In the genomic region with DNA sequence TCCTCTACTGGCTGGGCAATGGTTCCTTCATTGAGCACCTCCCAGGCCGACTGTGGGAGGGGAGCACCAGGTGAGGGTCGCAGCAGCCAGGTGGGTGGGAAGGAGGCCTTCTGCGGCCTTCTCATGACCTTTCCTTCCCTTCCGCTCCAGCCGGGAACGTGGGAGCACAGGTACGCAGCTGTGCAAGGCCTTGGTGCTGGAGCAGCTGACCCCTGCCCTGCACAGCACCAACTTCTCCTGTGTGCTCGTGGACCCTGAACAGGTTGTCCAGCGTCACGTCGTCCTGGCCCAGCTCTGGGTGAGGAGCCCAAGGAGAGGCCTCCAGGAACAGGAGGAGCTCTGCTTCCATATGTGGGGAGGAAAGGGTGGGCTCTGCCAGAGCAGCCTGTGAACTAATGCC, we compare ENCODE assay signal across 24 cellular contexts. TPM values are rescaled to one million over a fixed set of nuclear protein-coding genes. Genes with fewer than 3 reads are reported as not detected.
A peak's percentile ranks its signal among the peaks of the same experiment; 100 is the strongest.
DNase-seq lines count a peak whose midpoint lies in the region; ATAC-seq, FAIRE-seq and TF ChIP-seq lines count a peak whose summit lies in the region.
"Had no signal": no experiment of that assay in that cellular context is flagged by ENCODE, and none has a peak within 500 bp of the region (broad histone marks: within the 10 kb centered on the region; RNA-seq: fewer than 3 reads in every experiment).

No MANE protein-coding gene starts in this region.

- H3K18ac ChIP-seq in H1 (ENCODE audit: extremely low read depth, low read length): no peak overlapping the region

- no peak overlapping the region for H3K14ac ChIP-seq in H1 (ENCODE audit: insufficient read length)

- TF ChIP-seq CTCF in H1 (IDR thresholded peaks at IDR 0.05; ENCODE audit: control extremely low read depth in 1 of 3, insufficient read depth in 1 of 3, low read depth in 1 of 3, low read length in 3 of 3): no peak
- no peak for TF ChIP-seq CTCF in nephron progenitor cell (IDR thresholded peaks at IDR 0.05)
- TF ChIP-seq CTCF in type B pancreatic cell (conservative IDR thresholded peaks at IDR 0.05): no peak

- no peak for TF ChIP-seq RAD21 in H1 (IDR thresholded peaks at IDR 0.05 in 1 of 2, conservative IDR thresholded peaks at IDR 0.05 in 1 of 2; ENCODE audit: low read depth in 2 of 2, low read length in 2 of 2)

- POLR2A ChIA-PET in H1 (lab: Charles Lee; ENCODE audit: partially characterized antibody): interaction anchor here (0.7 to 1.2 kb wide), 2 partner anchors 13 to 96 kb away, joined by 3 read pairs; no protein-coding TSS in a partner anchor

- no peaks in the 10 kb centered on the region for H3K4me1 ChIP-seq in H1 (replicated peaks in 1 of 4; ENCODE audit: control insufficient read depth in 3 of 4, insufficient read depth in 4 of 4, low read length in 3 of 4)

- CTCF ChIA-PET in H1 (lab: Charles Lee; ENCODE audit: partially characterized antibody): interaction anchor here (0.7 to 3.6 kb wide), 4 partner anchors 11 to 113 kb away, joined by 3 to 18 read pairs (median 4); no protein-coding TSS in a partner anchor

- no peaks in the 10 kb centered on the region for H3K23me2 ChIP-seq in H1 (ENCODE audit: low read depth, low read length)

- H2BK20ac ChIP-seq in H1 (ENCODE audit: low read length): no peak overlapping the region

- no peak for TF ChIP-seq POLR2A in H1 (IDR thresholded peaks at IDR 0.05; ENCODE audit: control extremely low read depth in 1 of 2, low read depth in 2 of 2, low read length in 2 of 2)

- H3K9ac ChIP-seq in H1 (replicated peaks in 1 of 4; ENCODE audit: extremely low read depth in 1 of 4, low read depth in 3 of 4, low read length in 3 of 4): no peak overlapping the region
- H3K9ac ChIP-seq: GM23248 had no signal

- no peak overlapping the region for H3K56ac ChIP-seq in H1 (replicated peaks; ENCODE audit: insufficient read length, low read depth, low read length)

- no peaks in the 10 kb centered on the region for H3K9me3 Mint-ChIP-seq in stimulated activated naive CD8-positive, alpha-beta T cell treated with anti-CD3 and anti-CD28 coated beads, Interleukin-15, amount 100 ng/mL, for 72 hours
- H3K9me3 Mint-ChIP-seq in nephron progenitor cell (no peaks in the 10 kb centered on the region), type B pancreatic cell (no peaks in the 10 kb centered on the region)
- H3K9me3 Mint-ChIP-seq: activated CD4-positive, alpha-beta memory T cell treated with anti-CD3 and anti-CD28 coated beads for 36 hours had no signal

- peaks cover 30% of the 10 kb centered on the region for H3K4me1 Mint-ChIP-seq in stimulated activated naive CD8-positive, alpha-beta T cell treated with anti-CD3 and anti-CD28 coated beads, Interleukin-15, amount 100 ng/mL, for 72 hours
- peaks cover 10% of the 10 kb centered on the region for H3K4me1 Mint-ChIP-seq in nephron progenitor cell
- H3K4me1 Mint-ChIP-seq in type B pancreatic cell (ENCODE audit: unreplicated experiment): peaks cover 15% of the 10 kb centered on the region

- H3K79me1 ChIP-seq in H1 (ENCODE audit: low read depth, low read length): no peaks in the 10 kb centered on the region

- peak overlapping the region; percentile 24; the same call in 1 of the 2 replicates for H2BK5ac ChIP-seq in H1 (ENCODE audit: low read depth, low read length)

- no peak overlapping the region for H4K5ac ChIP-seq in H1 (ENCODE audit: insufficient read length, low read depth, low read length)

- no peak overlapping the region for H3K4me3 ChIP-seq in H1 (ENCODE audit: extremely low read depth in 1 of 4, insufficient read depth in 2 of 4, low read depth in 3 of 4, low read length in 4 of 4)
- H3K4me3 ChIP-seq: GM23248, ovary, PC-9, SJSA1, tibial artery had no signal

- H2AK5ac ChIP-seq in H1 (ENCODE audit: low read depth, low read length): no peak overlapping the region

- TF ChIP-seq EP300 in H1 (IDR thresholded peaks at IDR 0.05; ENCODE audit: borderline replicate concordance in 1 of 2, low read depth in 2 of 2, low read length in 2 of 2): no peak

- H3K27ac Mint-ChIP-seq in stimulated activated naive CD8-positive, alpha-beta T cell treated with anti-CD3 and anti-CD28 coated beads, Interleukin-15, amount 100 ng/mL, for 72 hours: peak overlapping the region in 1 of 2 donors; percentile 9
- H3K27ac Mint-ChIP-seq in nephron progenitor cell (peak overlapping the region; percentile 77), type B pancreatic cell (peak overlapping the region; percentile 54)

- H3K36me3 Mint-ChIP-seq in nephron progenitor cell (ENCODE audit: low read depth) (peaks cover 19% of the 10 kb centered on the region), type B pancreatic cell (peaks cover 10% of the 10 kb centered on the region)

- 92% methylated on average over 11 of the region's 11 CpGs; no CpG with 5 or more reads in 1 of the 2 experiments for WGBS in H1 (ENCODE audit: extremely low coverage in 1 of 2, insufficient coverage in 1 of 2, insufficient read length in 1 of 2, insufficient replicate concordance in 2 of 2, low coverage in 1 of 2, low lambda C conversion rate in 2 of 2, missing lambda C conversion rate in 1 of 2), 2 experiments

- no peaks in the 10 kb centered on the region for H3K9me3 ChIP-seq in H1 (ENCODE audit: insufficient read depth in 2 of 2, low read depth in 1 of 2, low read length in 1 of 2)
- H3K9me3 ChIP-seq: ovary, SJSA1, tibial artery had no signal

- H2BK12ac ChIP-seq in H1 (ENCODE audit: low read depth, low read length): no peak overlapping the region

- H3K27me3 ChIP-seq in H1 (replicated peaks in 1 of 4; ENCODE audit: control insufficient read depth in 3 of 4, extremely low read depth in 1 of 4, insufficient read depth in 3 of 4, low read length in 3 of 4): no peaks in the 10 kb centered on the region
- H3K27me3 ChIP-seq: ovary, SJSA1, tibial artery had no signal

- H2AFZ ChIP-seq in H1 (ENCODE audit: low read length): no peak overlapping the region
- H2AFZ ChIP-seq: GM23248, PC-9 had no signal

- no peaks in the 10 kb centered on the region for H3K79me2 ChIP-seq in H1 (ENCODE audit: control insufficient read depth in 1 of 2, insufficient read depth in 2 of 2, low read length in 2 of 2)

- no peak overlapping the region for H2BK15ac ChIP-seq in H1 (ENCODE audit: low read length)

- H3K4ac ChIP-seq in H1 (replicated peaks; ENCODE audit: insufficient read length, low read depth, low read length): no peak overlapping the region

- H4K20me1 ChIP-seq in H1 (replicated peaks in 1 of 2; ENCODE audit: control insufficient read depth in 1 of 2, insufficient read depth in 2 of 2, low read length in 2 of 2): peaks cover 22 to 25% of the 10 kb centered on the region in 2 experiments

- DNase-seq in stimulated activated naive CD8-positive, alpha-beta T cell treated with anti-CD3 and anti-CD28 coated beads, Interleukin-15, amount 100 ng/mL, for 72 hours: no peak
- no peak for DNase-seq in stimulated activated naive CD8-positive, alpha-beta T cell treated with anti-CD3 and anti-CD28 coated beads, Interleukin-15, Interleukin-2, amounts not matched to agents 100 U/mL and 50 U/mL, for 24 hours
- no peak for DNase-seq in H1 (ENCODE audit: low read depth in 1 of 2, low spot score in 2 of 2)
- no peak for DNase-seq in nephron progenitor cell
- DNase-seq in type B pancreatic cell (ENCODE audit: extremely low spot score, unreplicated experiment): no peak
- DNase-seq in cerebellar nuclear complex (lab: John Stamatoyannopoulos, UW): no peak
- no peak for DNase-seq in posterior vena cava (ENCODE audit: low spot score)
- DNase-seq: activated CD4-positive, alpha-beta memory T cell treated with anti-CD3 and anti-CD28 coated beads for 36 hours; activated T-cell treated with anti-CD3 and anti-CD28 coated beads, Interleukin-2, amount 50 U/mL, for 1 hour; cortex of kidney; GM23248; KG1; NCI-H1092; NCI-H2029; NCI-H345; ovary; PC-9; tibial artery had no signal

- FAIRE-seq in H1 (lab: Jason Lieb, UNC): no peak
- FAIRE-seq: endothelial cell of umbilical vein had no signal

- no peak overlapping the region for H4K91ac ChIP-seq in H1 (replicated peaks; ENCODE audit: insufficient read length, low read length)

- no peaks in the 10 kb centered on the region for H3K27me3 Mint-ChIP-seq in stimulated activated naive CD8-positive, alpha-beta T cell treated with anti-CD3 and anti-CD28 coated beads, Interleukin-15, amount 100 ng/mL, for 72 hours
- H3K27me3 Mint-ChIP-seq in nephron progenitor cell (ENCODE audit: low read depth, poor library complexity) (no peaks in the 10 kb centered on the region), type B pancreatic cell (no peaks in the 10 kb centered on the region)
- H3K27me3 Mint-ChIP-seq: activated CD4-positive, alpha-beta memory T cell treated with anti-CD3 and anti-CD28 coated beads for 36 hours; activated naive CD8-positive, alpha-beta T cell had no signal

- ATAC-seq in stimulated activated naive CD8-positive, alpha-beta T cell treated with anti-CD3 and anti-CD28 coated beads, Interleukin-15, amount 100 ng/mL, for 72 hours: peak; percentile 11
- ATAC-seq in stimulated activated naive CD8-positive, alpha-beta T cell treated with anti-CD3 and anti-CD28 coated beads, Interleukin-15, Interleukin-2, amounts not matched to agents 100 U/mL and 50 U/mL, for 24 hours: no peak
- no peak for ATAC-seq in GM21528 (IDR thresholded peaks at IDR 0.05; ENCODE audit: low FRiP score, unreplicated experiment)
- ATAC-seq: sciatic nerve had no signal

- intact Hi-C loops in posterior vena cava (cut with DNase I): no loop called here

- H3K23ac ChIP-seq in H1 (ENCODE audit: insufficient read length): no peak overlapping the region

- peaks cover 25 to 47% (median 35%) of the 10 kb centered on the region in 4 experiments for H3K36me3 ChIP-seq in H1 (ENCODE audit: control insufficient read depth in 2 of 4, insufficient read depth in 4 of 4, low read length in 3 of 4)
- H3K36me3 ChIP-seq: ovary had no signal

- H3K4me2 ChIP-seq in H1 (ENCODE audit: insufficient read depth in 1 of 2, low read depth in 2 of 2, low read length in 2 of 2): no peak overlapping the region
- H3K4me2 ChIP-seq: PC-9 had no signal

- H2BK120ac ChIP-seq in H1 (replicated peaks; ENCODE audit: low read depth, low read length): no peak overlapping the region

- H3K4me3 Mint-ChIP-seq in stimulated activated naive CD8-positive, alpha-beta T cell treated with anti-CD3 and anti-CD28 coated beads, Interleukin-15, amount 100 ng/mL, for 72 hours: no peak overlapping the region
- H3K4me3 Mint-ChIP-seq in nephron progenitor cell: no peak overlapping the region
- no peak overlapping the region for H3K4me3 Mint-ChIP-seq in type B pancreatic cell
- H3K4me3 Mint-ChIP-seq: activated CD4-positive, alpha-beta memory T cell treated with anti-CD3 and anti-CD28 coated beads for 36 hours had no signal

- 0 out of 2 replicates have a peak overlapping the region, but pooled peaks have one; percentile 23 for H4K8ac ChIP-seq in H1 (ENCODE audit: extremely low read depth, insufficient read depth, low read length)

- no peak overlapping the region for H3K27ac ChIP-seq in H1 (ENCODE audit: low read depth, low read length)
- H3K27ac ChIP-seq: GM23248, ovary, PC-9, SJSA1, VCaP had no signal

RNA-seq across cellular contexts. Expression of a gene that starts 2.5 kb away (rescaled TPM):
- total RNA-seq in H1 (2021; fragmentation: NEBNext Ultra II Directional; extraction: Animal tissue kit (Norgen Biotek cat#: 25700)): 9.8 and 10.2 TPM in 2 replicates
- polyA plus RNA-seq in H1 (2011; rRNA removed): 17.0 and 17.7 TPM in 2 replicates
- polyA plus RNA-seq in H1 (2011; cell fraction: cytosol; rRNA removed): 14.3 TPM
- polyA plus RNA-seq in H1 (2011; cell fraction: nucleus; rRNA removed): 55.3 TPM
- 9.0 to 11.1 TPM (median 10.1 TPM) in 4 replicates for polyA plus RNA-seq in H1 (2012, experiment 1 of 2)
- polyA plus RNA-seq in H1 (2012, experiment 2 of 2): 3.4 TPM
- polyA plus RNA-seq in H1 (2013, experiment 1 of 2): 10.6 TPM
- polyA plus RNA-seq in H1 (2013, experiment 2 of 2): 8.3 TPM
- polyA minus RNA-seq in H1 (2011; rRNA and poly(A)+ RNA removed): 8.5 and 10.7 TPM in 2 replicates
- 3.4 TPM for polyA minus RNA-seq in H1 (2011; cell fraction: cytosol; rRNA and poly(A)+ RNA removed)
- 18.8 TPM for polyA minus RNA-seq in H1 (2011; cell fraction: nucleus; rRNA and poly(A)+ RNA removed)
- total RNA-seq in type B pancreatic cell (ENCODE audit: low replicate concordance) (10.6 and 15.7 TPM in 2 replicates), posterior vena cava (10 to 100 TPM; 11.3 to 13.0 TPM)
